29 cellular contexts compared by ENCODE assay signal in the genomic region with DNA sequence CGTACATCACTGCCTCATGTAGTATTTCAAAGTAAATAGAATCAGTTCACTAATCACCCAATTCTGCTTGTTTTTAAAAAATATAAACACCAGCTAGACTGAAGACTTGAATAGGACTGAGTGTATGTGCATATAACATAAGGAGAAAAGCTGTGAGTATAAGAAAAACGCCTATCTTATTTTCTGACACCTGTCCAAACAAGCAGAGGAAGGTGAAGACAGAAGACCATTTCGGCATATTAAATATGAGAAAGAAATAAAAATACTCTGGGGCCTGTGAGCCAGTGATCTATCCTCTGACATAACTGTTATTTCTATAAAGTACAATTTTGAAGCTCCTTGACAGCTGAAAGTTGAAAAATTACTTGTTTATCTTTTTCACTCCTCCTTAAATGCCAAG.
DNase-seq lines count a peak whose midpoint lies in the region; ATAC-seq and TF ChIP-seq lines count a peak whose summit lies in the region.
"Had no signal": no experiment of that assay in that cellular context is flagged by ENCODE, and none has a peak within 500 bp of the region (broad histone marks: within the 10 kb centered on the region; RNA-seq: fewer than 3 reads in every experiment).

No MANE protein-coding gene starts in this region.

- H3K4me1 Mint-ChIP-seq in Caco-2 (ENCODE audit: low read depth, unreplicated experiment), result peaks cover 51% of the 10 kb centered on the region
- H3K4me1 Mint-ChIP-seq: B cell; CD4-positive, CD25-positive, alpha-beta regulatory T cell; CD8-positive, alpha-beta memory T cell had no signal

- no peak for ATAC-seq in HG03025 (IDR thresholded peaks at IDR 0.05; ENCODE audit: low FRiP score, unreplicated experiment)
- ATAC-seq: A549; CD8-positive, alpha-beta T cell had no signal

- H3K36me3 Mint-ChIP-seq in Caco-2 (ENCODE audit: insufficient read depth, unreplicated experiment), result peaks cover 28% of the 10 kb centered on the region
- H3K36me3 Mint-ChIP-seq: CD14-positive monocyte; CD4-positive, alpha-beta memory T cell; CD4-positive, CD25-positive, alpha-beta regulatory T cell; CD8-positive, alpha-beta memory T cell; CD8-positive, alpha-beta T cell had no signal

- H3F3A ChIP-seq in neural cell (ENCODE audit: insufficient read depth, low read length, poor library complexity, severe bottlenecking), result no peaks in the 10 kb centered on the region

- TF ChIP-seq POLR2A in prostate gland (IDR thresholded peaks at IDR 0.05), result no peak

- TF ChIP-seq RAD21 in neural cell (conservative IDR thresholded peaks at IDR 0.05), result no peak

- H2AFZ ChIP-seq in neural cell (ENCODE audit: low read depth, low read length), result no peak overlapping the region

- H3K27me3 ChIP-seq in Caco-2 (replicated peaks; ENCODE audit: control insufficient read depth, insufficient read depth, low read length) (no peaks in the 10 kb centered on the region), neural cell (ENCODE audit: insufficient read depth, low read depth, low read length) (no peaks in the 10 kb centered on the region), prostate gland (replicated peaks; ENCODE audit: insufficient read depth) (no peaks in the 10 kb centered on the region)
- H3K27me3 ChIP-seq: BE2C; BLaER1; BLaER1 treated with 17β-estradiol and CSF1 and Interleukin-3, amounts not matched to agents 10 nM and 100 nM had no signal

- H3K27me3 Mint-ChIP-seq in Caco-2 (ENCODE audit: insufficient read depth, unreplicated experiment), result no peaks in the 10 kb centered on the region
- H3K27me3 Mint-ChIP-seq: B cell had no signal

- H3K9me2 ChIP-seq in neural cell (ENCODE audit: insufficient read depth, low read length), result no peaks in the 10 kb centered on the region

- CTCF ChIA-PET in Caco-2 (lab: Charles Lee), result interaction anchor here (1.1 kb wide), 1 partner anchor 87 kb away, joined by 3 read pairs; no protein-coding TSS in a partner anchor

- H4K20me1 ChIP-seq in neural cell (ENCODE audit: insufficient read depth), result no peaks in the 10 kb centered on the region
- H4K20me1 ChIP-seq: BLaER1; BLaER1 treated with 17β-estradiol and CSF1 and Interleukin-3, amounts not matched to agents 10 nM and 100 nM had no signal

- H3K9me3 Mint-ChIP-seq in Caco-2 (ENCODE audit: unreplicated experiment), result peaks cover 8% of the 10 kb centered on the region
- H3K9me3 Mint-ChIP-seq: CD4-positive, alpha-beta T cell; CD8-positive, alpha-beta T cell had no signal

- no peak overlapping the region for H3K27ac ChIP-seq in neural cell (ENCODE audit: low read length)
- H3K27ac ChIP-seq in prostate gland, result no peak overlapping the region
- H3K27ac ChIP-seq: 22Rv1; A549; BLaER1; BLaER1 treated with 17β-estradiol and CSF1 and Interleukin-3, amounts not matched to agents 10 nM and 100 nM; C4-2B had no signal

- H3K4me3 ChIP-seq in Caco-2 (ENCODE audit: low read depth, low read length), result no peak overlapping the region
- H3K4me3 ChIP-seq in neural cell (ENCODE audit: low read length), result no peak overlapping the region
- no peak overlapping the region for H3K4me3 ChIP-seq in prostate gland
- H3K4me3 ChIP-seq: A549; BLaER1; BLaER1 treated with 17β-estradiol and CSF1 and Interleukin-3, amounts not matched to agents 10 nM and 100 nM had no signal

- no peaks in the 10 kb centered on the region for H3K79me2 ChIP-seq in neural cell (replicated peaks; ENCODE audit: insufficient read depth, low read length)

- intact Hi-C loops in Caco-2 (cut with micrococcal nuclease; ENCODE audit: unreplicated experiment), result loop anchor here (5.0 kb wide), 1 partner anchor 272 kb away; no protein-coding TSS in a partner anchor
- intact Hi-C loops in prostate gland (cut with DNase I), result no loop called here

- peak overlapping the region; percentile 92 for H3K27ac Mint-ChIP-seq in Caco-2 (ENCODE audit: unreplicated experiment)
- H3K27ac Mint-ChIP-seq: B cell; CD14-positive monocyte; CD4-positive, alpha-beta memory T cell; CD4-positive, alpha-beta T cell; CD4-positive, CD25-positive, alpha-beta regulatory T cell; CD8-positive, alpha-beta memory T cell; CD8-positive, alpha-beta T cell had no signal

- H3K4me2 ChIP-seq in neural cell (ENCODE audit: low read length), result no peak overlapping the region
- H3K4me2 ChIP-seq: A549; BLaER1; BLaER1 treated with 17β-estradiol and CSF1 and Interleukin-3, amounts not matched to agents 10 nM and 100 nM had no signal

- peaks cover 22% of the 10 kb centered on the region for H3K9me3 ChIP-seq in Caco-2
- H3K9me3 ChIP-seq in neural cell (ENCODE audit: low read length), result no peaks in the 10 kb centered on the region
- H3K9me3 ChIP-seq in prostate gland, result no peaks in the 10 kb centered on the region
- H3K9me3 ChIP-seq: A549; BE2C; BLaER1; BLaER1 treated with 17β-estradiol and CSF1 and Interleukin-3, amounts not matched to agents 10 nM and 100 nM had no signal

- no peak overlapping the region for H3K4me3 Mint-ChIP-seq in Caco-2 (ENCODE audit: unreplicated experiment)
- H3K4me3 Mint-ChIP-seq: B cell; CD14-positive monocyte; CD4-positive, alpha-beta memory T cell; CD4-positive, alpha-beta T cell; CD4-positive, CD25-positive, alpha-beta regulatory T cell; CD8-positive, alpha-beta memory T cell; CD8-positive, alpha-beta T cell had no signal

- DNase-seq in Caco-2, result no peak
- DNase-seq in prostate gland (ENCODE audit: low spot score), result no peak
- DNase-seq: 8988T; ACHN; AML-193; BE2C; C1 segment of cervical spinal cord; Calu3; CD4-positive, alpha-beta memory T cell; CD4-positive, alpha-beta T cell; CD4-positive, CD25-positive, alpha-beta regulatory T cell; CD8-positive, alpha-beta memory T cell; CD8-positive, alpha-beta T cell; COR-L47; DMS 273 treated with DMSO at 0.1 percent for 48 hours; DMS153; DMS79; DMS79 treated with DMSO at 0.1 percent for 48 hours; DND-41; EL had no signal

- BruUV-seq in Caco-2 (replicated peaks; lab: Mats Ljungman, UMichigan), result TSS peak; percentile 69

- H3K36me3 ChIP-seq in Caco-2 (ENCODE audit: control insufficient read depth, insufficient read depth, low read length) (no peaks in the 10 kb centered on the region), neural cell (ENCODE audit: insufficient read depth, low read length) (no peaks in the 10 kb centered on the region), prostate gland (no peaks in the 10 kb centered on the region)
- H3K36me3 ChIP-seq: BE2C; BLaER1; BLaER1 treated with 17β-estradiol and CSF1 and Interleukin-3, amounts not matched to agents 10 nM and 100 nM had no signal

- POLR2A ChIA-PET in Caco-2 (lab: Charles Lee), result interaction anchor here (1.0 kb wide), 1 partner anchor 8 kb away, joined by 3 read pairs; no protein-coding TSS in a partner anchor

- 84% methylated on average over 3 of the region's 3 CpGs for WGBS in prostate gland

- no peak for TF ChIP-seq CTCF in Caco-2 (IDR thresholded peaks at IDR 0.05; ENCODE audit: insufficient read depth in 1 of 2, low read depth in 1 of 2, low read length in 1 of 2, severe bottlenecking in 1 of 2, unreplicated experiment in 1 of 2)
- no peak for TF ChIP-seq CTCF in neural cell (IDR thresholded peaks at IDR 0.05; ENCODE audit: poor library complexity, severe bottlenecking)
- no peak for TF ChIP-seq CTCF in prostate gland (IDR thresholded peaks at IDR 0.05)

- H3K9ac ChIP-seq in neural cell (ENCODE audit: low read length), result no peak overlapping the region
- H3K9ac ChIP-seq: BLaER1; BLaER1 treated with 17β-estradiol and CSF1 and Interleukin-3, amounts not matched to agents 10 nM and 100 nM had no signal

- TF ChIP-seq EP300 in neural cell (conservative IDR thresholded peaks at IDR 0.05; ENCODE audit: poor library complexity, severe bottlenecking), result peak; percentile 97

- H3K4me1 ChIP-seq in Caco-2 (peaks cover 46% of the 10 kb centered on the region), prostate gland (replicated peaks) (no peaks in the 10 kb centered on the region)
- H3K4me1 ChIP-seq: A549; BE2C; BLaER1; BLaER1 treated with 17β-estradiol and CSF1 and Interleukin-3, amounts not matched to agents 10 nM and 100 nM had no signal

TF ChIP-seq in neural cell, 6 proteins besides CTCF, POLR2A, EP300 and RAD21:
- TF ChIP-seq TAF1 (IDR thresholded peaks at IDR 0.05; ENCODE audit: low read depth) (no peak), POLR2AphosphoS5 (IDR thresholded peaks at IDR 0.05) (peak; percentile 78), EZH2 (IDR thresholded peaks at IDR 0.05; ENCODE audit: borderline replicate concordance, insufficient read depth, low read length, poor library complexity, severe bottlenecking) (no peak)
TF ChIP-seq in neural cell: peak in this region for 1.
